1 cellular context compared by ENCODE assay signal in the genomic region with DNA sequence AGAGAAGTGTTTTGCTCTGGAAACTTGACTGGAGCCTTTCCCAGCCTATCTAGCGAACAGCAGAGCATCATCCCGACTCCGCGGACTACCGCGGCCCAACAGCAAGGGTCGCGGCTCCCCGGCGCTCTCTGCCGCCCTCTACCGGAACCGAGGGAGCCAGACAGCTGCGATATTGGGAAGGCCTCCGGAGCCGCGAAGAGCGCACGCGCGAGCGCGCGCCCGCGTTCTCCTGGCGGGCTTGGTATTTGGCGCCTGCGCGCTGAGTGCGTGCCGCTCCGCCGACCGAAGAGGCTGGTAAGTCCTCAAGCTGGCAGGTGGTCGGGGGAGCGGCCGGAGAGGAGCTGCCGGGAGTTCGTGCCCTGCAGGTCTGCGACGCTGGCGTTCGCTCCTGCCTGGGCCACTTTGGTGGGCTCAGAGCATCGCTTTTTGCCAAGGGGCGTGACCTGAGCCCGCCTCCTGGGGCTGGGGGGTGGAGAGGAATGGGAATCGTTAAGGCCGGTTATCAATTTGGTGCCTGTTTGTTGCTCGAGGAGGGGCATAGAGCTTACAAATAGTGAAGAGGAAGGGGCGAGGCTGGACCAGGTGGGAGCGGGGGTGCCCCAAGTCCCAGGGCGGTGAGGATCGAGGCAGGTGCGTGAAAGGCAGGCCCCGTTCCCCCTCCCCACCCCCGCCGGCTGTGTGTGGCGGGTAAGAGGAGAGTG.
A peak's percentile ranks its signal among the peaks of the same experiment; 100 is the strongest.
TF ChIP-seq lines count a peak whose summit lies in the region.

A gene with protein sequence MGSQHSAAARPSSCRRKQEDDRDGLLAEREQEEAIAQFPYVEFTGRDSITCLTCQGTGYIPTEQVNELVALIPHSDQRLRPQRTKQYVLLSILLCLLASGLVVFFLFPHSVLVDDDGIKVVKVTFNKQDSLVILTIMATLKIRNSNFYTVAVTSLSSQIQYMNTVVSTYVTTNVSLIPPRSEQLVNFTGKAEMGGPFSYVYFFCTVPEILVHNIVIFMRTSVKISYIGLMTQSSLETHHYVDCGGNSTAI (plus strand): TSS at position 257 of the 701 bp plus-strand sequence. CDS start 641 bp downstream, outside the sequence.

TF ChIP-seq in HepG2, 621 proteins besides CTCF, POLR2A, EP300 and RAD21 (continued from another document and continues in another):
- TF ChIP-seq, protein P1, sequence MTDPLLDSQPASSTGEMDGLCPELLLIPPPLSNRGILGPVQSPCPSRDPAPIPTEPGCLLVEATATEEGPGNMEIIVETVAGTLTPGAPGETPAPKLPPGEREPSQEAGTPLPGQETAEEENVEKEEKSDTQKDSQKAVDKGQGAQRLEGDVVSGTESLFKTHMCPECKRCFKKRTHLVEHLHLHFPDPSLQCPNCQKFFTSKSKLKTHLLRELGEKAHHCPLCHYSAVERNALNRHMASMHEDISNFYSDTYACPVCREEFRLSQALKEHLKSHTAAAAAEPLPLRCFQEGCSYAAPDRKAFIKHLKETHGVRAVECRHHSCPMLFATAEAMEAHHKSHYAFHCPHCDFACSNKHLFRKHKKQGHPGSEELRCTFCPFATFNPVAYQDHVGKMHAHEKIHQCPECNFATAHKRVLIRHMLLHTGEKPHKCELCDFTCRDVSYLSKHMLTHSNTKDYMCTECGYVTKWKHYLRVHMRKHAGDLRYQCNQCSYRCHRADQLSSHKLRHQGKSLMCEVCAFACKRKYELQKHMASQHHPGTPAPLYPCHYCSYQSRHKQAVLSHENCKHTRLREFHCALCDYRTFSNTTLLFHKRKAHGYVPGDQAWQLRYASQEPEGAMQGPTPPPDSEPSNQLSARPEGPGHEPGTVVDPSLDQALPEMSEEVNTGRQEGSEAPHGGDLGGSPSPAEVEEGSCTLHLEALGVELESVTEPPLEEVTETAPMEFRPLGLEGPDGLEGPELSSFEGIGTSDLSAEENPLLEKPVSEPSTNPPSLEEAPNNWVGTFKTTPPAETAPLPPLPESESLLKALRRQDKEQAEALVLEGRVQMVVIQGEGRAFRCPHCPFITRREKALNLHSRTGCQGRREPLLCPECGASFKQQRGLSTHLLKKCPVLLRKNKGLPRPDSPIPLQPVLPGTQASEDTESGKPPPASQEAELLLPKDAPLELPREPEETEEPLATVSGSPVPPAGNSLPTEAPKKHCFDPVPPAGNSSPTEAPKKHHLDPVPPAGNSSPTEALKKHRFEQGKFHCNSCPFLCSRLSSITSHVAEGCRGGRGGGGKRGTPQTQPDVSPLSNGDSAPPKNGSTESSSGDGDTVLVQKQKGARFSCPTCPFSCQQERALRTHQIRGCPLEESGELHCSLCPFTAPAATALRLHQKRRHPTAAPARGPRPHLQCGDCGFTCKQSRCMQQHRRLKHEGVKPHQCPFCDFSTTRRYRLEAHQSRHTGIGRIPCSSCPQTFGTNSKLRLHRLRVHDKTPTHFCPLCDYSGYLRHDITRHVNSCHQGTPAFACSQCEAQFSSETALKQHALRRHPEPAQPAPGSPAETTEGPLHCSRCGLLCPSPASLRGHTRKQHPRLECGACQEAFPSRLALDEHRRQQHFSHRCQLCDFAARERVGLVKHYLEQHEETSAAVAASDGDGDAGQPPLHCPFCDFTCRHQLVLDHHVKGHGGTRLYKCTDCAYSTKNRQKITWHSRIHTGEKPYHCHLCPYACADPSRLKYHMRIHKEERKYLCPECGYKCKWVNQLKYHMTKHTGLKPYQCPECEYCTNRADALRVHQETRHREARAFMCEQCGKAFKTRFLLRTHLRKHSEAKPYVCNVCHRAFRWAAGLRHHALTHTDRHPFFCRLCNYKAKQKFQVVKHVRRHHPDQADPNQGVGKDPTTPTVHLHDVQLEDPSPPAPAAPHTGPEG (CRISPR knock-in tag; IDR thresholded peaks at IDR 0.05) = peak; percentile 75
- TF ChIP-seq, protein P2, sequence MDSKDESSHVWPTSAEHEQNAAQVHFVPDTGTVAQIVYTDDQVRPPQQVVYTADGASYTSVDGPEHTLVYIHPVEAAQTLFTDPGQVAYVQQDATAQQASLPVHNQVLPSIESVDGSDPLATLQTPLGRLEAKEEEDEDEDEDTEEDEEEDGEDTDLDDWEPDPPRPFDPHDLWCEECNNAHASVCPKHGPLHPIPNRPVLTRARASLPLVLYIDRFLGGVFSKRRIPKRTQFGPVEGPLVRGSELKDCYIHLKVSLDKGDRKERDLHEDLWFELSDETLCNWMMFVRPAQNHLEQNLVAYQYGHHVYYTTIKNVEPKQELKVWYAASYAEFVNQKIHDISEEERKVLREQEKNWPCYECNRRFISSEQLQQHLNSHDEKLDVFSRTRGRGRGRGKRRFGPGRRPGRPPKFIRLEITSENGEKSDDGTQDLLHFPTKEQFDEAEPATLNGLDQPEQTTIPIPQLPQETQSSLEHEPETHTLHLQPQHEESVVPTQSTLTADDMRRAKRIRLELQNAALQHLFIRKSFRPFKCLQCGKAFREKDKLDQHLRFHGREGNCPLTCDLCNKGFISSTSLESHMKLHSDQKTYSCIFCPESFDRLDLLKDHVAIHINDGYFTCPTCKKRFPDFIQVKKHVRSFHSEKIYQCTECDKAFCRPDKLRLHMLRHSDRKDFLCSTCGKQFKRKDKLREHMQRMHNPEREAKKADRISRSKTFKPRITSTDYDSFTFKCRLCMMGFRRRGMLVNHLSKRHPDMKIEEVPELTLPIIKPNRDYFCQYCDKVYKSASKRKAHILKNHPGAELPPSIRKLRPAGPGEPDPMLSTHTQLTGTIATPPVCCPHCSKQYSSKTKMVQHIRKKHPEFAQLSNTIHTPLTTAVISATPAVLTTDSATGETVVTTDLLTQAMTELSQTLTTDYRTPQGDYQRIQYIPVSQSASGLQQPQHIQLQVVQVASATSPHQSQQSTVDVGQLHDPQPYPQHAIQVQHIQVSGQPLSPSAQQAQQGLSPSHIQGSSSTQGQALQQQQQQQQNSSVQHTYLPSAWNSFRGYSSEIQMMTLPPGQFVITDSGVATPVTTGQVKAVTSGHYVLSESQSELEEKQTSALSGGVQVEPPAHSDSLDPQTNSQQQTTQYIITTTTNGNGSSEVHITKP (CRISPR knock-in tag; IDR thresholded peaks at IDR 0.05; ENCODE audit: low read depth) = peak; percentile 44; the same call in 1 of the 2 replicates
- TF ChIP-seq, protein P3, sequence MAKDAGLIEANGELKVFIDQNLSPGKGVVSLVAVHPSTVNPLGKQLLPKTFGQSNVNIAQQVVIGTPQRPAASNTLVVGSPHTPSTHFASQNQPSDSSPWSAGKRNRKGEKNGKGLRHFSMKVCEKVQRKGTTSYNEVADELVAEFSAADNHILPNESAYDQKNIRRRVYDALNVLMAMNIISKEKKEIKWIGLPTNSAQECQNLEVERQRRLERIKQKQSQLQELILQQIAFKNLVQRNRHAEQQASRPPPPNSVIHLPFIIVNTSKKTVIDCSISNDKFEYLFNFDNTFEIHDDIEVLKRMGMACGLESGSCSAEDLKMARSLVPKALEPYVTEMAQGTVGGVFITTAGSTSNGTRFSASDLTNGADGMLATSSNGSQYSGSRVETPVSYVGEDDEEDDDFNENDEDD (CRISPR knock-in tag; IDR thresholded peaks at IDR 0.05; ENCODE audit: borderline replicate concordance) = peak; percentile 96
- TF ChIP-seq SRF (IDR thresholded peaks at IDR 0.05; ENCODE audit: low read depth, low read length) = no peak
- TF ChIP-seq SMAD3 (CRISPR knock-in tag; IDR thresholded peaks at IDR 0.05) = no peak
- no peak for TF ChIP-seq PRMT3 (CRISPR knock-in tag; IDR thresholded peaks at IDR 0.05; ENCODE audit: borderline replicate concordance, low read depth)
- no peak for TF ChIP-seq FOXP1 (IDR thresholded peaks at IDR 0.05)
- TF ChIP-seq FOXP1 (CRISPR knock-in tag; IDR thresholded peaks at IDR 0.05) = no peak
- peak; percentile 81; the same call in 1 of the 2 replicates for TF ChIP-seq ZNF230 (CRISPR knock-in tag; IDR thresholded peaks at IDR 0.05)
- no peak for TF ChIP-seq CCAR2 (optimal IDR thresholded peaks at IDR 0.05; ENCODE audit: low read depth, low read length)
- TF ChIP-seq ZNF3 (CRISPR knock-in tag; IDR thresholded peaks at IDR 0.05) = no peak
- TF ChIP-seq, protein P4, sequence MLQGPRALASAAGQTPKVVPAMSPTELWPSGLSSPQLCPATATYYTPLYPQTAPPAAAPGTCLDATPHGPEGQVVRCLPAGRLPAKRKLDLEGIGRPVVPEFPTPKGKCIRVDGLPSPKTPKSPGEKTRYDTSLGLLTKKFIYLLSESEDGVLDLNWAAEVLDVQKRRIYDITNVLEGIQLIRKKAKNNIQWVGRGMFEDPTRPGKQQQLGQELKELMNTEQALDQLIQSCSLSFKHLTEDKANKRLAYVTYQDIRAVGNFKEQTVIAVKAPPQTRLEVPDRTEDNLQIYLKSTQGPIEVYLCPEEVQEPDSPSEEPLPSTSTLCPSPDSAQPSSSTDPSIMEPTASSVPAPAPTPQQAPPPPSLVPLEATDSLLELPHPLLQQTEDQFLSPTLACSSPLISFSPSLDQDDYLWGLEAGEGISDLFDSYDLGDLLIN (CRISPR knock-in tag; IDR thresholded peaks at IDR 0.05; ENCODE audit: borderline replicate concordance) = peak; percentile 68; the same call in 1 of the 2 replicates
- no peak for TF ChIP-seq NR1H2 (CRISPR knock-in tag; IDR thresholded peaks at IDR 0.05; ENCODE audit: borderline replicate concordance, low read depth)
- TF ChIP-seq ZNF605 (CRISPR knock-in tag; IDR thresholded peaks at IDR 0.05) = peak; percentile 77
- TF ChIP-seq KLF16 (CRISPR knock-in tag; IDR thresholded peaks at IDR 0.05) = 0 out of 4 replicates have a peak, but pooled peaks of 1 of the 2 experiments have one; percentile 24
- TF ChIP-seq RNF2 (conservative IDR thresholded peaks at IDR 0.05; ENCODE audit: low read depth) = peak; percentile 93
- TF ChIP-seq, protein P5, sequence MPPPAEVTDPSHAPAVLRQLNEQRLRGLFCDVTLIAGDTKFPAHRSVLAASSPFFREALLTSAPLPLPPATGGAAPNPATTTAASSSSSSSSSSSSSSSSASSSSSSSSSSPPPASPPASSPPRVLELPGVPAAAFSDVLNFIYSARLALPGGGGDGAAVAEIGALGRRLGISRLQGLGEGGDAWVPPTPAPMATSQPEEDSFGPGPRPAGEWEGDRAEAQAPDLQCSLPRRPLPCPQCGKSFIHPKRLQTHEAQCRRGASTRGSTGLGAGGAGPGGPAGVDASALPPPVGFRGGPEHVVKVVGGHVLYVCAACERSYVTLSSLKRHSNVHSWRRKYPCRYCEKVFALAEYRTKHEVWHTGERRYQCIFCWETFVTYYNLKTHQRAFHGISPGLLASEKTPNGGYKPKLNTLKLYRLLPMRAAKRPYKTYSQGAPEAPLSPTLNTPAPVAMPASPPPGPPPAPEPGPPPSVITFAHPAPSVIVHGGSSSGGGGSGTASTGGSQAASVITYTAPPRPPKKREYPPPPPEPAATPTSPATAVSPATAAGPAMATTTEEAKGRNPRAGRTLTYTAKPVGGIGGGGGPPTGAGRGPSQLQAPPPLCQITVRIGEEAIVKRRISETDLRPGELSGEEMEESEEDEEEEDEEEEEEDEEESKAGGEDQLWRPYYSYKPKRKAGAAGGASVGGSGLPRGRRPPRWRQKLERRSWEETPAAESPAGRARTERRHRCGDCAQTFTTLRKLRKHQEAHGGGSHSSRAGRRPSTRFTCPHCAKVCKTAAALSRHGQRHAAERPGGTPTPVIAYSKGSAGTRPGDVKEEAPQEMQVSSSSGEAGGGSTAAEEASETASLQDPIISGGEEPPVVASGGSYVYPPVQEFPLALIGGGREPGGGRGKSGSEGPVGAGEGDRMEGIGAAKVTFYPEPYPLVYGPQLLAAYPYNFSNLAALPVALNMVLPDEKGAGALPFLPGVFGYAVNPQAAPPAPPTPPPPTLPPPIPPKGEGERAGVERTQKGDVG (CRISPR knock-in tag; IDR thresholded peaks at IDR 0.05; ENCODE audit: borderline replicate concordance) = no peak
- TF ChIP-seq ZBTB14 (CRISPR knock-in tag; IDR thresholded peaks at IDR 0.05) = peak; percentile 96
- no peak for TF ChIP-seq KDM1A (CRISPR knock-in tag; IDR thresholded peaks at IDR 0.05)
- TF ChIP-seq GFI1 (CRISPR knock-in tag; IDR thresholded peaks at IDR 0.05; ENCODE audit: borderline replicate concordance) = no peak
- TF ChIP-seq MYC (CRISPR knock-in tag; IDR thresholded peaks at IDR 0.05; ENCODE audit: borderline replicate concordance) = peak; percentile 61
- no peak; the same call in 1 of the 2 replicates for TF ChIP-seq ZNF513 (CRISPR knock-in tag; conservative IDR thresholded peaks at IDR 0.05)
- TF ChIP-seq DZIP1 (CRISPR knock-in tag; IDR thresholded peaks at IDR 0.05) = no peak
- 0 out of 2 replicates have a peak, but pooled peaks have one; percentile 27 for TF ChIP-seq MEIS2 (CRISPR knock-in tag; IDR thresholded peaks at IDR 0.05)
- no peak for TF ChIP-seq ZSCAN22 (CRISPR knock-in tag; IDR thresholded peaks at IDR 0.05)
- TF ChIP-seq ZNF598 (CRISPR knock-in tag; IDR thresholded peaks at IDR 0.05; ENCODE audit: borderline replicate concordance) = peak; percentile 96
- peak; percentile 62; the same call in 1 of the 2 replicates for TF ChIP-seq KMT2B (CRISPR knock-in tag; IDR thresholded peaks at IDR 0.05)
- TF ChIP-seq MAZ (IDR thresholded peaks at IDR 0.05; ENCODE audit: borderline replicate concordance, low read depth, low read length) = no peak
- TF ChIP-seq MAZ (CRISPR knock-in tag; IDR thresholded peaks at IDR 0.05; ENCODE audit: low read depth) = peak; percentile 80
- no peak for TF ChIP-seq ZNF234 (CRISPR knock-in tag; conservative IDR thresholded peaks at IDR 0.05)
